16 cellular contexts compared by ENCODE assay signal in the genomic region with DNA sequence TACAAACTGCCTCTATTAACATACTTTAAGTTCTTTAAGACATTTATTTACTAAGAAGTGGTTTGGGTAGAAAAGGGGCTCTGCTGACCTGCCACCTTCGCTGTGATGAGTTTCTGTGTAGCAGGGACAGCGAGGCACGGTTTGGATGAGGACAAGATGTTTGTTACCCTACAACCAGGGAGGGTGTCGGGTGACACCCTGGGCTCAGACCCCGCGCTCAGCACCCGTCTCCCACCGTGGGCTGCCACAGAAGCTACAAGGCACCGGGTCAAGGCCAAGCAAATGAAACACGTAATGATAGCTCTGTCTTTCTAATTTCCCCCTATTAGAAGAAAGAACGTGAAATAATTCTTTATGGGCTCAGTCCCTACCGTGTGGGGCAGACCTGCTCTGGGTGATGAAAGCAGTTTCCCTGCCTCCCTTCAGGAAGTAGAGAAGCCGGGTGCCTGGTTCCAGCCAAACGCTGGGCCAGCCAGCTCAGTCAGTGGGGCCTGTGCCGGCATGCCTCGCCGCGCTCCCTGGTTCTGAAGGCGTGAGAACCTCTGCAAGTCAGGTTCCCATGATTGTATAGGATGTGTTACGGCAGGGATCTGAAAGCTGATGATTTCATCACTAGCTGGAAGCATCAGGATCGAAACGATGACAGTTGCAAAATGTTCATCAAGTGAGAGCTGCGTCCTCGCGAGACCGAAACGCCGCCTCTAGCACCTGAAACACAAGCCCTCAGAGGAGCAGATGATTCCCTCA. TPM values are rescaled to one million over a fixed set of nuclear protein-coding genes. Genes with fewer than 3 reads are reported as not detected.
A peak's percentile ranks its signal among the peaks of the same experiment; 100 is the strongest.
DNase-seq lines count a peak whose midpoint lies in the region; ATAC-seq and TF ChIP-seq lines count a peak whose summit lies in the region.
"Had no signal": no experiment of that assay in that cellular context is flagged by ENCODE, and none has a peak within 500 bp of the region (broad histone marks: within the 10 kb centered on the region; RNA-seq: fewer than 3 reads in every experiment).

No MANE protein-coding gene starts in this region.

- TF ChIP-seq POLR2A in breast epithelium (IDR thresholded peaks at IDR 0.05) = no peak

- no peaks in the 10 kb centered on the region for H3K36me3 ChIP-seq in breast epithelium

- TF ChIP-seq CTCF in breast epithelium (IDR thresholded peaks at IDR 0.05) = no peak

- intact Hi-C loops in breast epithelium (cut with DNase I; ENCODE audit: low total_unique reads) = no loop called here

- H3K27me3 ChIP-seq in breast epithelium = no peaks in the 10 kb centered on the region
- H3K27me3 ChIP-seq: testis had no signal

- DNase-seq in NCI-H1436 (lab: John Stamatoyannopoulos, UW) = peak; percentile 58
- DNase-seq in NCI-H1436 treated with DMSO at 0.1 percent for 48 hours (lab: John Stamatoyannopoulos, UW) = no peak
- DNase-seq in breast epithelium (ENCODE audit: low spot score in 2 of 2) = peak in 1 of 2 donors; percentile 61
- DNase-seq in myocyte (ENCODE audit: low read depth) = peak; percentile 2
- DNase-seq in ureter (ENCODE audit: low spot score) = peak; percentile 89
- DNase-seq: 8988T; activated CD8-positive, alpha-beta T cell treated with anti-CD3 and anti-CD28 coated beads for 36 hours; activated naive CD4-positive, alpha-beta T cell treated with anti-CD3 and anti-CD28 coated beads, Interleukin-2, amount 10 ng/mL, durations not matched to agents 7 days and 5 days; cerebellar nuclear complex; NCI-H2081 treated with DMSO at 0.1 percent for 48 hours had no signal

- peak overlapping the region in 1 of 3 donors; percentile 16 for H3K4me3 ChIP-seq in breast epithelium
- H3K4me3 ChIP-seq: testis had no signal

- H3K4me1 ChIP-seq in breast epithelium = no peaks in the 10 kb centered on the region

- ATAC-seq in GM19463 (IDR thresholded peaks at IDR 0.05; ENCODE audit: unreplicated experiment) (no peak), GM19035 (IDR thresholded peaks at IDR 0.05; ENCODE audit: unreplicated experiment) (no peak), HG03039 (IDR thresholded peaks at IDR 0.05; ENCODE audit: unreplicated experiment) (no peak)
- ATAC-seq: activated CD8-positive, alpha-beta T cell treated with anti-CD3 and anti-CD28 coated beads for 36 hours had no signal

- H3K27ac ChIP-seq in breast epithelium = peak overlapping the region; percentile 65 to 85
- H3K27ac ChIP-seq: KMS-11, testis had no signal

- H3K9me3 ChIP-seq in breast epithelium = no peaks in the 10 kb centered on the region
- H3K9me3 ChIP-seq: testis had no signal

RNA-seq across cellular contexts. Expression of a gene that starts 3.9 kb away (rescaled TPM):
- total RNA-seq in breast epithelium (1 to 10 TPM in 2 of 3 donors, not detected in 1; 5.6 to 7.8 TPM), myocyte (not detected in 2 replicates), ureter (19.3 TPM)
- polyA plus RNA-seq in myocyte (2012) = 0.16 TPM
- total RNA-seq: activated CD8-positive, alpha-beta T cell treated with anti-CD3 and anti-CD28 coated beads for 36 hours; sciatic nerve had no signal
